In genomic region chr11:78318321-78318720, GRCh38 we compare ENCODE assay signal across 15 cellular contexts.
DNase-seq lines count a peak whose midpoint lies in the region; ATAC-seq and TF ChIP-seq lines count a peak whose summit lies in the region.
"Had no signal": no experiment of that assay in that cellular context is flagged by ENCODE, and none has a peak within 500 bp of the region (broad histone marks: within the 10 kb centered on the region; RNA-seq: fewer than 3 reads in every experiment).

No MANE protein-coding gene starts in this region.

- H4K20me1 ChIP-seq in neural progenitor cell (ENCODE audit: low read depth), result peaks cover 14% of the 10 kb centered on the region

- DNase-seq in A673 (ENCODE audit: low spot score) (peak; percentile 40), neural progenitor cell (ENCODE audit: low spot score) (no peak), GM20000 (ENCODE audit: low spot score) (no peak), NCI-H1417 treated with DMSO at 0.1 percent for 48 hours (lab: John Stamatoyannopoulos, UW) (no peak)
- DNase-seq: activated CD4-positive, CD25-positive, alpha-beta regulatory T cell treated with anti-CD3 and anti-CD28 coated beads, Interleukin-2, amount 50 U/mL, for 72 hours; activated T-cell treated with anti-CD3 and anti-CD28 coated beads, Interleukin-2, amount 50 U/mL, for 24 hours; AML-193; effector CD8-positive, alpha-beta T cell; kidney glomerular epithelial cell had no signal

- H3K9ac ChIP-seq in neural progenitor cell, result no peak overlapping the region
- H3K9ac ChIP-seq: KMS-11 had no signal

- H3K27me3 ChIP-seq in A673 (replicated peaks; ENCODE audit: insufficient read depth, low read depth, low read length, poor library complexity), result no peaks in the 10 kb centered on the region
- H3K27me3 ChIP-seq in ectodermal cell (ENCODE audit: control insufficient read depth, insufficient read depth, low read length, poor library complexity, severe bottlenecking), result no peaks in the 10 kb centered on the region
- H3K27me3 ChIP-seq in neural progenitor cell, result no peaks in the 10 kb centered on the region
- H3K27me3 ChIP-seq: gastroesophageal sphincter had no signal

- H3K9me3 ChIP-seq in A673 (ENCODE audit: low read depth, low read length, poor library complexity, severe bottlenecking) (no peaks in the 10 kb centered on the region), KOPT-K1 (ENCODE audit: insufficient read depth, low read length, poor library complexity, severe bottlenecking) (peaks cover 3% of the 10 kb centered on the region), ectodermal cell (ENCODE audit: control insufficient read depth, low read length) (no peaks in the 10 kb centered on the region), neural progenitor cell (ENCODE audit: low read depth) (no peaks in the 10 kb centered on the region)
- H3K9me3 ChIP-seq: gastroesophageal sphincter had no signal

- peaks cover 26% of the 10 kb centered on the region for H3K4me1 Mint-ChIP-seq in neural progenitor cell

- peak overlapping the region; percentile 25 for H3K4me2 ChIP-seq in neural progenitor cell
- H3K4me2 ChIP-seq: KMS-11 had no signal

- POLR2A ChIA-PET in A673 (lab: Charles Lee; ENCODE audit: low non-redundant PET), result no interaction called here

- H3K4me3 ChIP-seq in A673 (ENCODE audit: low read depth, low read length, poor library complexity, severe bottlenecking), result no peak overlapping the region
- no peak overlapping the region for H3K4me3 ChIP-seq in ectodermal cell (ENCODE audit: insufficient read depth, low read depth, low read length)
- H3K4me3 ChIP-seq in neural progenitor cell, result no peak overlapping the region
- H3K4me3 ChIP-seq: gastroesophageal sphincter had no signal

- H3K4me3 Mint-ChIP-seq in neural progenitor cell, result no peak overlapping the region
- H3K4me3 Mint-ChIP-seq: activated T-cell treated with anti-CD3 and anti-CD28 coated beads, Interleukin-2, amount 50 U/mL, for 24 hours had no signal

- ATAC-seq in GM18519 (IDR thresholded peaks at IDR 0.05; ENCODE audit: low FRiP score, unreplicated experiment) (no peak), GM19351 (IDR thresholded peaks at IDR 0.05; ENCODE audit: unreplicated experiment) (no peak)
- ATAC-seq: gastroesophageal sphincter had no signal

- H3K36me3 ChIP-seq in A673 (ENCODE audit: insufficient read depth, low read length, poor library complexity, severe bottlenecking) (no peaks in the 10 kb centered on the region), KOPT-K1 (ENCODE audit: insufficient read depth, low read length) (no peaks in the 10 kb centered on the region), ectodermal cell (ENCODE audit: control insufficient read depth, insufficient read depth, low read length) (no peaks in the 10 kb centered on the region), neural progenitor cell (no peaks in the 10 kb centered on the region)
- H3K36me3 ChIP-seq: gastroesophageal sphincter had no signal

- peaks cover 19% of the 10 kb centered on the region for H3F3A ChIP-seq in neural progenitor cell (ENCODE audit: low read depth)

- H3K27ac Mint-ChIP-seq in neural progenitor cell, result peak overlapping the region; percentile 67
- H3K27ac Mint-ChIP-seq: activated T-cell treated with anti-CD3 and anti-CD28 coated beads, Interleukin-2, amount 50 U/mL, for 24 hours had no signal

- H3K9me3 Mint-ChIP-seq in neural progenitor cell, result peaks cover 5% of the 10 kb centered on the region
- H3K9me3 Mint-ChIP-seq: activated T-cell treated with anti-CD3 and anti-CD28 coated beads, Interleukin-2, amount 50 U/mL, for 24 hours had no signal

- H3K4me1 ChIP-seq in A673 (ENCODE audit: insufficient read depth, low read length, poor library complexity, severe bottlenecking), result peaks cover 27% of the 10 kb centered on the region
- H3K4me1 ChIP-seq in ectodermal cell (ENCODE audit: control insufficient read depth, insufficient read depth, low read length), result peaks cover 11% of the 10 kb centered on the region
- peaks cover 30% of the 10 kb centered on the region for H3K4me1 ChIP-seq in neural progenitor cell

- no peaks in the 10 kb centered on the region for H3K36me3 Mint-ChIP-seq in neural progenitor cell

- intact Hi-C loops in A673 (cut with micrococcal nuclease; ENCODE audit: unreplicated experiment), result no loop called here

- CTCF ChIA-PET in A673 (lab: Charles Lee), result no interaction called here

- H3K27ac ChIP-seq in A673 (ENCODE audit: low read depth, low read length, poor library complexity, severe bottlenecking), result no peak overlapping the region
- H3K27ac ChIP-seq in KOPT-K1 (ENCODE audit: low read depth, low read length, poor library complexity, severe bottlenecking), result peak overlapping the region; percentile 92
- H3K27ac ChIP-seq in ectodermal cell (ENCODE audit: insufficient read depth, low read depth, low read length, poor library complexity, severe bottlenecking), result peak overlapping the region; percentile 64
- peak overlapping the region; percentile 69 for H3K27ac ChIP-seq in neural progenitor cell
- H3K27ac ChIP-seq: KMS-11 had no signal

- H3K27me3 Mint-ChIP-seq in neural progenitor cell (ENCODE audit: insufficient read depth, low read depth), result no peaks in the 10 kb centered on the region
- H3K27me3 Mint-ChIP-seq: activated T-cell treated with anti-CD3 and anti-CD28 coated beads, Interleukin-2, amount 50 U/mL, for 24 hours had no signal

- BruUV-seq in A673 (replicated peaks; lab: Mats Ljungman, UMichigan), result no TSS peak

- no peak overlapping the region for H2AFZ ChIP-seq in neural progenitor cell (replicated peaks)

- TF ChIP-seq CTCF in A673 (conservative IDR thresholded peaks at IDR 0.05; ENCODE audit: low read depth, low read length) (no peak), neural progenitor cell (IDR thresholded peaks at IDR 0.05) (no peak), GM20000 (IDR thresholded peaks at IDR 0.05; ENCODE audit: extremely low read depth, missing control alignments) (no peak)

- peaks cover 57% of the 10 kb centered on the region for H3K79me2 ChIP-seq in neural progenitor cell (ENCODE audit: low read depth)

- 76 to 82% methylated on average over 5 of the region's 5 CpGs for WGBS in ectodermal cell, 2 experiments
